In the genomic region with DNA sequence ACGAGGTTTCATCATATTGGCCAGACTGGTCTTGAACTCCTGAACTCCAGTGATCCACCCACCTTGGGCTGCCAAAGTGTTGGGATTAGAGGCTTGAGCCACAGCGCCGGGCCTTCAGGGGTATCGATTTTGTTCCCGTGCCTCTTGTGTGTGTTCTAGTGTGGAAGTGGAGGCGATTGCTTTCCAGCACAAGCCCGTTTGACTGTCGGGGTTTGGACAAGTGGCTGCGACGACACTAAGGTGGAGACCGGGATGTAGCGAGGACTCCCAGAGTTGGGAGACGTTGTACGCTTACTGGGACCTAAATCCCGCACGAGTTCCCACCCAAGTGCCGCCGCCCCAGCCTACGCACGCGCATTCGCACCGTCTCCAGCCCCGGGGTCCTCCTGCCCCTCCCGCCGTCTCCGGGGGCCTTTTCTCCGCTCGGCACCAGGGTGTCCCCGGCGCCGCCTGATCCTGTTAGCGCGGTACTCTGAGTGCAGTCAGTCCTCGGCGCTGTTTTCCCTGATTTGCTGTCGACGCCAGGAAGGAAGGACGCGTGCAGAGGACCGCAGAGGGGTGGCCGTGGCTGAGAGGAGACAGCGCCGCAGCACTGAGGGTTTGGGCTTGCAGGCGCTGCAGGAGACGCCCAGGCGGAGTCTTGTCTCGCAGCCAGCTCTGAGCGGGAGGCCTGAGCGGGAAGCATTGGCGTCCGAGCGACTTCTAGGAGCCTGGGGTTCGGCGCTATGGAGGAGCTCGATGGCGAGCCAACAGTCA, we compare ENCODE assay signal across 1 cellular context.
TF ChIP-seq lines count a peak whose summit lies in the region.

NUP85 (plus strand) TSS at position 643 of the 756 bp plus-strand sequence; CDS start at position 726, 83 bp downstream.

TF ChIP-seq in HepG2, 621 proteins besides CTCF, POLR2A, EP300 and RAD21 (continued from another document and continues in another):
- TF ChIP-seq ZNF646 (CRISPR knock-in tag; IDR thresholded peaks at IDR 0.05) = no peak
- TF ChIP-seq, protein P1, sequence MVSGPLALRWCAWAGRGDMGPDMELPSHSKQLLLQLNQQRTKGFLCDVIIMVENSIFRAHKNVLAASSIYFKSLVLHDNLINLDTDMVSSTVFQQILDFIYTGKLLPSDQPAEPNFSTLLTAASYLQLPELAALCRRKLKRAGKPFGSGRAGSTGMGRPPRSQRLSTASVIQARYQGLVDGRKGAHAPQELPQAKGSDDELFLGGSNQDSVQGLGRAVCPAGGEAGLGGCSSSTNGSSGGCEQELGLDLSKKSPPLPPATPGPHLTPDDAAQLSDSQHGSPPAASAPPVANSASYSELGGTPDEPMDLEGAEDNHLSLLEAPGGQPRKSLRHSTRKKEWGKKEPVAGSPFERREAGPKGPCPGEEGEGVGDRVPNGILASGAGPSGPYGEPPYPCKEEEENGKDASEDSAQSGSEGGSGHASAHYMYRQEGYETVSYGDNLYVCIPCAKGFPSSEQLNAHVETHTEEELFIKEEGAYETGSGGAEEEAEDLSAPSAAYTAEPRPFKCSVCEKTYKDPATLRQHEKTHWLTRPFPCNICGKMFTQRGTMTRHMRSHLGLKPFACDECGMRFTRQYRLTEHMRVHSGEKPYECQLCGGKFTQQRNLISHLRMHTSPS (CRISPR knock-in tag; IDR thresholded peaks at IDR 0.05; ENCODE audit: low read depth) = peak; percentile 35; the same call in 1 of the 2 replicates
- peak; percentile 93 for TF ChIP-seq ZNF276 (CRISPR knock-in tag; IDR thresholded peaks at IDR 0.05; ENCODE audit: low read depth)
- TF ChIP-seq SKIL (CRISPR knock-in tag; IDR thresholded peaks at IDR 0.05; ENCODE audit: borderline replicate concordance) = peak; percentile 77
- no peak for TF ChIP-seq ZBTB46 (CRISPR knock-in tag; IDR thresholded peaks at IDR 0.05; ENCODE audit: borderline replicate concordance)
- no peak for TF ChIP-seq PRDM10 (CRISPR knock-in tag; IDR thresholded peaks at IDR 0.05; ENCODE audit: low read depth)
- no peak for TF ChIP-seq ATRX (CRISPR knock-in tag; IDR thresholded peaks at IDR 0.05; ENCODE audit: borderline replicate concordance)
- TF ChIP-seq CSRNP1 (CRISPR knock-in tag; IDR thresholded peaks at IDR 0.05) = peak; percentile 61; the same call in 1 of the 2 replicates
- no peak for TF ChIP-seq NFIB (CRISPR knock-in tag; IDR thresholded peaks at IDR 0.05; ENCODE audit: borderline replicate concordance)
- no peak for TF ChIP-seq YY1 (IDR thresholded peaks at IDR 0.05; ENCODE audit: insufficient read depth, insufficient replicate concordance, low read depth, low read length)
- TF ChIP-seq CEBPB (IDR thresholded peaks at IDR 0.05; ENCODE audit: borderline replicate concordance, low read depth, low read length) = no peak
- TF ChIP-seq, protein P2, sequence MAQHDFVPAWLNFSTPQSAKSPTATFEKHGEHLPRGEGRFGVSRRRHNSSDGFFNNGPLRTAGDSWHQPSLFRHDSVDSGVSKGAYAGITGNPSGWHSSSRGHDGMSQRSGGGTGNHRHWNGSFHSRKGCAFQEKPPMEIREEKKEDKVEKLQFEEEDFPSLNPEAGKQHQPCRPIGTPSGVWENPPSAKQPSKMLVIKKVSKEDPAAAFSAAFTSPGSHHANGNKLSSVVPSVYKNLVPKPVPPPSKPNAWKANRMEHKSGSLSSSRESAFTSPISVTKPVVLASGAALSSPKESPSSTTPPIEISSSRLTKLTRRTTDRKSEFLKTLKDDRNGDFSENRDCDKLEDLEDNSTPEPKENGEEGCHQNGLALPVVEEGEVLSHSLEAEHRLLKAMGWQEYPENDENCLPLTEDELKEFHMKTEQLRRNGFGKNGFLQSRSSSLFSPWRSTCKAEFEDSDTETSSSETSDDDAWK (CRISPR knock-in tag; IDR thresholded peaks at IDR 0.05) = no peak
- TF ChIP-seq HNRNPUL1 (IDR thresholded peaks at IDR 0.05; ENCODE audit: low read depth, low read length) = no peak
- TF ChIP-seq ZNF24 (IDR thresholded peaks at IDR 0.05) = no peak; the same call in 1 of the 2 replicates
- TF ChIP-seq ZNF773 (CRISPR knock-in tag; IDR thresholded peaks at IDR 0.05; ENCODE audit: borderline replicate concordance) = peak; percentile 65; the same call in 1 of the 2 replicates
- no peak for TF ChIP-seq SETDB1 (CRISPR knock-in tag; IDR thresholded peaks at IDR 0.05; ENCODE audit: borderline replicate concordance)
- peak; percentile 52; the same call in 1 of the 2 replicates for TF ChIP-seq ZNF431 (CRISPR knock-in tag; IDR thresholded peaks at IDR 0.05; ENCODE audit: borderline replicate concordance, low read depth)
- TF ChIP-seq, protein P3, sequence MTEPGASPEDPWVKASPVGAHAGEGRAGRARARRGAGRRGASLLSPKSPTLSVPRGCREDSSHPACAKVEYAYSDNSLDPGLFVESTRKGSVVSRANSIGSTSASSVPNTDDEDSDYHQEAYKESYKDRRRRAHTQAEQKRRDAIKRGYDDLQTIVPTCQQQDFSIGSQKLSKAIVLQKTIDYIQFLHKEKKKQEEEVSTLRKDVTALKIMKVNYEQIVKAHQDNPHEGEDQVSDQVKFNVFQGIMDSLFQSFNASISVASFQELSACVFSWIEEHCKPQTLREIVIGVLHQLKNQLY (CRISPR knock-in tag; IDR thresholded peaks at IDR 0.05) = no peak
- peak; percentile 24; the same call in 1 of the 2 replicates for TF ChIP-seq BCL6 (CRISPR knock-in tag; IDR thresholded peaks at IDR 0.05)
- no peak for TF ChIP-seq ZC3H4 (CRISPR knock-in tag; IDR thresholded peaks at IDR 0.05; ENCODE audit: borderline replicate concordance)
- TF ChIP-seq SMARCE1 (IDR thresholded peaks at IDR 0.05; ENCODE audit: borderline replicate concordance) = no peak
